In genomic region chr20:14384411-14384810, GRCh38 we compare ENCODE assay signal across 24 cellular contexts. TPM values are rescaled to one million over a fixed set of nuclear protein-coding genes. Genes with fewer than 3 reads are reported as not detected.
DNase-seq lines count a peak whose midpoint lies in the region; ATAC-seq, FAIRE-seq and TF ChIP-seq lines count a peak whose summit lies in the region.
"Had no signal": no experiment of that assay in that cellular context is flagged by ENCODE, and none has a peak within 500 bp of the region (broad histone marks: within the 10 kb centered on the region; RNA-seq: fewer than 3 reads in every experiment).

No MANE protein-coding gene starts in this region.

- H3K4me3 ChIP-seq in HFF-Myc (replicated peaks; ENCODE audit: low read depth, low read length), result no peak overlapping the region
- no peak overlapping the region for H3K4me3 ChIP-seq in bronchial epithelial cell (ENCODE audit: low read depth, low read length)
- no peak overlapping the region for H3K4me3 ChIP-seq in keratinocyte (ENCODE audit: control insufficient read depth in 2 of 3, extremely low read depth in 1 of 3, insufficient read depth in 2 of 3, low read depth in 1 of 3, low read length in 3 of 3)
- H3K4me3 ChIP-seq in pancreas, result no peak overlapping the region
- H3K4me3 ChIP-seq in spleen, result no peak overlapping the region
- H3K4me3 ChIP-seq: esophagus squamous epithelium, mucosa of descending colon, testis had no signal

- H3K9ac ChIP-seq in keratinocyte (ENCODE audit: control insufficient read depth, extremely low read depth, insufficient read depth, low read length), result no peak overlapping the region

- no peaks in the 10 kb centered on the region for H3K36me3 Mint-ChIP-seq in activated naive CD4-positive, alpha-beta T cell treated with anti-CD3 and anti-CD28 coated beads for 36 hours (ENCODE audit: low read depth)
- H3K36me3 Mint-ChIP-seq: activated naive CD4-positive, alpha-beta T cell treated with anti-CD3 and anti-CD28 coated beads, Interleukin-2, amount 10 ng/mL, durations not matched to agents 7 days and 5 days had no signal

- TF ChIP-seq POLR2A in spleen (IDR thresholded peaks at IDR 0.05), result no peak

- H3K27me3 ChIP-seq in bronchial epithelial cell (ENCODE audit: control insufficient read depth, insufficient read depth, low read length) (no peaks in the 10 kb centered on the region), keratinocyte (ENCODE audit: control insufficient read depth, extremely low read depth, insufficient read depth, low read length) (no peaks in the 10 kb centered on the region), pancreas (no peaks in the 10 kb centered on the region), spleen (replicated peaks in 1 of 7) (no peaks in the 10 kb centered on the region)
- H3K27me3 ChIP-seq: esophagus squamous epithelium, testis had no signal

- H3K9me1 ChIP-seq in keratinocyte (ENCODE audit: control insufficient read depth, extremely low read depth, insufficient read depth, low read length), result no peaks in the 10 kb centered on the region

- no peak overlapping the region for H2AFZ ChIP-seq in keratinocyte (ENCODE audit: control insufficient read depth, low read length)

- DNase-seq in DMS53 (lab: John Stamatoyannopoulos, UW) (peak; percentile 50), HFF-Myc (ENCODE audit: extremely low read depth, low read depth) (peak; percentile 17), bronchial epithelial cell (ENCODE audit: low read depth) (peak; percentile 71), keratinocyte (ENCODE audit: low read depth, low spot score) (no peak), pancreas (no peak), spleen (no peak)
- no peak for DNase-seq in activated naive CD4-positive, alpha-beta T cell treated with anti-CD3 and anti-CD28 coated beads for 36 hours
- DNase-seq: activated CD4-positive, alpha-beta T cell treated with anti-CD3 and anti-CD28 coated beads, Interleukin-2, amount 50 U/mL, for 1 hour; activated naive CD4-positive, alpha-beta T cell treated with anti-CD3 and anti-CD28 coated beads, Interleukin-2, amount 10 ng/mL, durations not matched to agents 7 days and 5 days; activated T-cell treated with anti-CD3 and anti-CD28 coated beads for 4 hours; C1 segment of cervical spinal cord; esophagus squamous epithelium; hypothalamus; left cardiac atrium; mucosa of descending colon; NCI-H1048; NCI-H524 treated with DMSO at 0.1 percent for 48 hours; occipital lobe; stimulated activated CD4-positive, alpha-beta T cell treated with anti-CD3 and anti-CD28 coated beads, Interleukin-2, amount 100 ng/mL, for 48 hours; testis had no signal

- peaks cover 12% of the 10 kb centered on the region for H3K4me1 ChIP-seq in keratinocyte (ENCODE audit: control insufficient read depth, extremely low read depth, insufficient read depth, low read length)
- no peaks in the 10 kb centered on the region for H3K4me1 ChIP-seq in pancreas
- no peaks in the 10 kb centered on the region for H3K4me1 ChIP-seq in spleen
- H3K4me1 ChIP-seq: testis had no signal

- H3K4me2 ChIP-seq in keratinocyte (ENCODE audit: control insufficient read depth, extremely low read depth, insufficient read depth, low read depth, low read length), result peak overlapping the region; percentile 9

- peaks cover 3% of the 10 kb centered on the region for H3K9me3 Mint-ChIP-seq in activated naive CD4-positive, alpha-beta T cell treated with anti-CD3 and anti-CD28 coated beads for 36 hours

- H3K27me3 Mint-ChIP-seq in activated naive CD4-positive, alpha-beta T cell treated with anti-CD3 and anti-CD28 coated beads for 36 hours (ENCODE audit: low read depth), result no peaks in the 10 kb centered on the region
- H3K27me3 Mint-ChIP-seq: activated naive CD4-positive, alpha-beta T cell treated with anti-CD3 and anti-CD28 coated beads, Interleukin-2, amount 10 ng/mL, durations not matched to agents 7 days and 5 days; brain had no signal

- CTCF ChIA-PET in activated naive CD4-positive, alpha-beta T cell treated with anti-CD3 and anti-CD28 coated beads for 36 hours (lab: Charles Lee), result no interaction called here

- H3K4me1 Mint-ChIP-seq in activated naive CD4-positive, alpha-beta T cell treated with anti-CD3 and anti-CD28 coated beads for 36 hours (ENCODE audit: low read depth), result no peaks in the 10 kb centered on the region
- H3K4me1 Mint-ChIP-seq: activated naive CD4-positive, alpha-beta T cell treated with anti-CD3 and anti-CD28 coated beads, Interleukin-2, amount 10 ng/mL, durations not matched to agents 7 days and 5 days had no signal

- no peak for ATAC-seq in pancreas
- ATAC-seq: left cardiac atrium, mucosa of descending colon, sciatic nerve had no signal

- no peaks in the 10 kb centered on the region for H3K9me3 ChIP-seq in keratinocyte (ENCODE audit: control insufficient read depth, low read depth, low read length)
- no peaks in the 10 kb centered on the region for H3K9me3 ChIP-seq in pancreas
- peaks cover 0 to 47% (median 22%) of the 10 kb centered on the region in 8 donors for H3K9me3 ChIP-seq in spleen
- H3K9me3 ChIP-seq: mucosa of descending colon, testis had no signal

- H3K79me2 ChIP-seq in keratinocyte (ENCODE audit: control insufficient read depth, insufficient read depth, low read length), result no peaks in the 10 kb centered on the region

- H3K36me3 ChIP-seq in bronchial epithelial cell (ENCODE audit: control insufficient read depth, insufficient read depth, low read length) (no peaks in the 10 kb centered on the region), keratinocyte (ENCODE audit: control insufficient read depth in 2 of 2, extremely low read depth in 1 of 2, insufficient read depth in 2 of 2, low read length in 2 of 2) (no peaks in the 10 kb centered on the region), pancreas (no peaks in the 10 kb centered on the region), spleen (no peaks in the 10 kb centered on the region)
- H3K36me3 ChIP-seq: esophagus squamous epithelium had no signal

- H3K4me3 Mint-ChIP-seq in activated naive CD4-positive, alpha-beta T cell treated with anti-CD3 and anti-CD28 coated beads for 36 hours, result no peak overlapping the region
- H3K4me3 Mint-ChIP-seq: activated naive CD4-positive, alpha-beta T cell treated with anti-CD3 and anti-CD28 coated beads, Interleukin-2, amount 10 ng/mL, durations not matched to agents 7 days and 5 days had no signal

- TF ChIP-seq CTCF in HFF-Myc (IDR thresholded peaks at IDR 0.05; ENCODE audit: low read depth, low read length, missing control alignments) (no peak), bronchial epithelial cell (IDR thresholded peaks at IDR 0.05; ENCODE audit: insufficient read depth, low read length, severe bottlenecking) (no peak), keratinocyte (optimal IDR thresholded peaks at IDR 0.05 in 1 of 3, IDR thresholded peaks at IDR 0.05 in 1 of 3, conservative IDR thresholded peaks at IDR 0.05 in 1 of 3; ENCODE audit: extremely low read depth in 1 of 3, insufficient read depth in 2 of 3, low read length in 3 of 3) (no peak), pancreas (IDR thresholded peaks at IDR 0.05) (no peak), spleen (IDR thresholded peaks at IDR 0.05 in 8 of 11, conservative IDR thresholded peaks at IDR 0.05 in 3 of 11) (no peak)

- no peaks in the 10 kb centered on the region for H4K20me1 ChIP-seq in keratinocyte (ENCODE audit: control insufficient read depth, extremely low read depth, insufficient read depth, low read length)

- no peak for FAIRE-seq in bronchial epithelial cell (lab: Jason Lieb, UNC)
- no peak for FAIRE-seq in keratinocyte (lab: Jason Lieb, UNC)
- no peak for FAIRE-seq in pancreas (lab: Jason Lieb, UNC)
- FAIRE-seq: GM18507, GM19239 had no signal

- 9 to 16% methylated on average over 1 of the region's 1 CpG for WGBS in pancreas, 2 donors
- 37 to 65% (median 48%) methylated on average over 1 of the region's 1 CpG for WGBS in spleen, 5 donors

- H3K27ac ChIP-seq in keratinocyte (ENCODE audit: control insufficient read depth, insufficient read depth, low read length) (no peak overlapping the region), pancreas (no peak overlapping the region), spleen (no peak overlapping the region)
- H3K27ac ChIP-seq: esophagus squamous epithelium, testis had no signal

- dilution Hi-C loops in keratinocyte (cut with MboI; ENCODE audit: extremely low pct_ligation_motif_present, low sequenced_read_pairs), result no loop called here

- H3K27ac Mint-ChIP-seq in activated naive CD4-positive, alpha-beta T cell treated with anti-CD3 and anti-CD28 coated beads for 36 hours, result no peak overlapping the region
- H3K27ac Mint-ChIP-seq: activated naive CD4-positive, alpha-beta T cell treated with anti-CD3 and anti-CD28 coated beads, Interleukin-2, amount 10 ng/mL, durations not matched to agents 7 days and 5 days had no signal

- intact Hi-C loops in activated naive CD4-positive, alpha-beta T cell treated with anti-CD3 and anti-CD28 coated beads for 36 hours (cut with micrococcal nuclease), result no loop called here
- intact Hi-C loops in pancreas (cut with DNase I) (no loop called here), spleen (cut with DNase I; ENCODE audit: low total_unique reads) (no loop called here)

RNA-seq across cellular contexts. Expression of gene FLRT3, which starts 47.0 kb away (rescaled TPM):
- total RNA-seq in bronchial epithelial cell (17.1 and 20.7 TPM in 2 replicates), pancreas (10 to 100 TPM in 1 of 6 donors, 1 to 10 TPM in 4, under 1 TPM in 1; 0.92 to 11.0 (median 1.5) TPM), spleen (under 1 TPM in 6 of 7 donors, not detected in 1; 0.07 to 0.34 (median 0.20) TPM)
- polyA plus RNA-seq in keratinocyte (69.7 to 123 TPM (median 91.7 TPM) in 3 replicates), pancreas (1 to 10 TPM in 1 of 2 donors, under 1 TPM in 1; 0.72 to 1.1 TPM), spleen (under 1 TPM; 0.02 to 0.10 (median 0.08) TPM)
- polyA plus RNA-seq in keratinocyte (2011; ENCODE audit: low read depth), result 26.0 TPM
- polyA plus RNA-seq in keratinocyte (2011; cell fraction: cytosol; rRNA removed), result 19.7 and 39.9 TPM in 2 replicates
- polyA plus RNA-seq in keratinocyte (2011; cell fraction: nucleus; rRNA removed), result 161 and 172 TPM in 2 replicates
- polyA plus RNA-seq in keratinocyte (2012; ENCODE audit: low replicate concordance), result 25.7 and 51.0 TPM in 2 replicates
- polyA minus RNA-seq in keratinocyte, result 39.2 to 159 TPM (median 142 TPM) in 3 replicates
- polyA minus RNA-seq in keratinocyte (2011; cell fraction: cytosol; rRNA and poly(A)+ RNA removed), result 40.3 TPM
- 147 and 284 TPM in 2 replicates for polyA minus RNA-seq in keratinocyte (2011; cell fraction: nucleus; rRNA and poly(A)+ RNA removed)
- not detected for total RNA-seq in activated naive CD4-positive, alpha-beta T cell treated with anti-CD3 and anti-CD28 coated beads for 36 hours

Comparison
In these comparisons a context has a peak if more than half of its experiments do, and no peak if none do; other contexts are left out.
1. DNase-seq: peak in DMS53 (single experiment), HFF-Myc (single experiment) and bronchial epithelial cell (single experiment); none in keratinocyte (single experiment), activated naive CD4-positive, alpha-beta T cell treated with anti-CD3 and anti-CD28 coated beads for 36 hours (single experiment), pancreas (0 of 6) and spleen (single experiment).